ENCODE assay signal across 22 cellular contexts in the genomic region with DNA sequence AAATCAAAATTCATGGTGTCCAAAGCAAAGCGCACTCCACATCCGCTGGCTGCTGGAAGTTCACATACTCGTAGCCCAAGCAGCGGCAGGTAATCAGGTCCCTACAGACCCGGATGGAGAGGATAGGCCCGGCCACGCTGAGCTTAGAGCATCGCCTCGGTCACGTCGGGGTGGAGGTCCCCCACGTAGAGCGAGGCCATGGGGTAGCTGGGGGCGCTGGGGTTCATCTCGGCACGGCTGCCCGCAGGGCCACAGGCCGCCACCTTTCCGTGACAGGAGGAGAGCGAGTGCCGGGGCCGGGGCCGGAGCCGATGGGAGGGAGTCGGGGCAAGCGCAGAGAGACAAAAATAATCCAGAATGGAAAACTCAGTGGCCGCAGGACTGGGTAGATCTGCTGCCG. TPM values are rescaled to one million over a fixed set of nuclear protein-coding genes. Genes with fewer than 3 reads are reported as not detected.
A peak's percentile ranks its signal among the peaks of the same experiment; 100 is the strongest.
DNase-seq lines count a peak whose midpoint lies in the region; TF ChIP-seq lines count a peak whose summit lies in the region.
"Had no signal": no experiment of that assay in that cellular context is flagged by ENCODE, and none has a peak within 500 bp of the region (broad histone marks: within the 10 kb centered on the region; RNA-seq: fewer than 3 reads in every experiment).

No MANE protein-coding gene starts in this region.

- H3K14ac ChIP-seq in neuronal stem cell (ENCODE audit: low read length), result peak overlapping the region; percentile 47

- no peaks in the 10 kb centered on the region for H3K4me1 ChIP-seq in neuronal stem cell (ENCODE audit: control insufficient read depth in 2 of 2, insufficient read depth in 1 of 2, low read depth in 1 of 2, low read length in 2 of 2)
- H3K4me1 ChIP-seq in CD8-positive, alpha-beta memory T cell (ENCODE audit: insufficient read depth, low read length), result no peaks in the 10 kb centered on the region

- CTCF ChIA-PET in CD8-positive, alpha-beta memory T cell (lab: Charles Lee), result no interaction called here

- H3K79me1 ChIP-seq in neuronal stem cell (ENCODE audit: low read depth, low read length), result no peaks in the 10 kb centered on the region

- no peaks in the 10 kb centered on the region for H3K9me3 ChIP-seq in neuronal stem cell (replicated peaks in 1 of 2; ENCODE audit: control insufficient read depth in 2 of 2, insufficient read depth in 1 of 2, low read depth in 1 of 2, low read length in 2 of 2)
- H3K9me3 ChIP-seq in CD8-positive, alpha-beta memory T cell (ENCODE audit: low read length), result no peaks in the 10 kb centered on the region

- no peak overlapping the region for H3K4me3 ChIP-seq in H7 (ENCODE audit: insufficient read depth, low read depth, low read length)
- no peak overlapping the region for H3K4me3 ChIP-seq in neuronal stem cell (ENCODE audit: low read length in 2 of 2)
- H3K4me3 ChIP-seq in CD8-positive, alpha-beta memory T cell (ENCODE audit: low read length), result no peak overlapping the region
- H3K4me3 ChIP-seq: GM23338 had no signal

- H3K27me3 Mint-ChIP-seq in CD14-positive monocyte (ENCODE audit: low read depth in 3 of 3) (no peaks in the 10 kb centered on the region), chondrocyte (ENCODE audit: low read depth) (no peaks in the 10 kb centered on the region)
- peaks cover 0 to 3% of the 10 kb centered on the region in 2 donors for H3K27me3 Mint-ChIP-seq in CD8-positive, alpha-beta memory T cell
- H3K27me3 Mint-ChIP-seq: CD4-positive, CD25-positive, alpha-beta regulatory T cell had no signal

- no peak overlapping the region for H2BK12ac ChIP-seq in neuronal stem cell (ENCODE audit: low read length)

- no peak overlapping the region for H4K91ac ChIP-seq in neuronal stem cell (ENCODE audit: low read depth, low read length, poor library complexity)

- H3K4me2 ChIP-seq in neuronal stem cell (ENCODE audit: insufficient read depth, low read length, poor library complexity, severe bottlenecking), result no peak overlapping the region
- H3K4me2 ChIP-seq: GM23338 had no signal

- H3K27ac Mint-ChIP-seq in CD14-positive monocyte (no peak overlapping the region), chondrocyte (ENCODE audit: unreplicated experiment) (no peak overlapping the region)
- no peak overlapping the region for H3K27ac Mint-ChIP-seq in CD8-positive, alpha-beta memory T cell
- H3K27ac Mint-ChIP-seq: CD4-positive, CD25-positive, alpha-beta regulatory T cell; CD8-positive, alpha-beta T cell; GM23338 had no signal

- H3K4ac ChIP-seq in neuronal stem cell (ENCODE audit: low read length), result no peak overlapping the region

- POLR2A ChIA-PET in CD8-positive, alpha-beta memory T cell (lab: Charles Lee), result no interaction called here

- H3K4me1 Mint-ChIP-seq in CD14-positive monocyte (no peaks in the 10 kb centered on the region), chondrocyte (ENCODE audit: low read depth) (peaks cover 10% of the 10 kb centered on the region)
- no peaks in the 10 kb centered on the region for H3K4me1 Mint-ChIP-seq in CD8-positive, alpha-beta memory T cell
- H3K4me1 Mint-ChIP-seq: CD4-positive, CD25-positive, alpha-beta regulatory T cell had no signal

- no peak overlapping the region for H2AK5ac ChIP-seq in neuronal stem cell (ENCODE audit: low read depth, low read length)

- no peak overlapping the region for H2BK15ac ChIP-seq in neuronal stem cell (ENCODE audit: low read length)

- no peak overlapping the region for H2BK5ac ChIP-seq in neuronal stem cell (ENCODE audit: low read length)

- H3K36me3 ChIP-seq in H7 (replicated peaks; ENCODE audit: control insufficient read depth, insufficient read depth, low read length) (no peaks in the 10 kb centered on the region), neuronal stem cell (replicated peaks in 1 of 2; ENCODE audit: control insufficient read depth in 2 of 2, insufficient read depth in 2 of 2, low read length in 2 of 2) (no peaks in the 10 kb centered on the region)
- no peaks in the 10 kb centered on the region for H3K36me3 ChIP-seq in CD8-positive, alpha-beta memory T cell (ENCODE audit: insufficient read depth, low read length)

- H2BK120ac ChIP-seq in neuronal stem cell (ENCODE audit: low read depth, low read length), result no peak overlapping the region

- H3K9me3 Mint-ChIP-seq in CD14-positive monocyte, result peaks cover 3 to 10% (median 8%) of the 10 kb centered on the region in 7 donors
- H3K9me3 Mint-ChIP-seq in chondrocyte (ENCODE audit: low read depth), result no peaks in the 10 kb centered on the region
- no peaks in the 10 kb centered on the region for H3K9me3 Mint-ChIP-seq in CD8-positive, alpha-beta memory T cell
- H3K9me3 Mint-ChIP-seq: CD8-positive, alpha-beta T cell; GM23338 had no signal

- no CpG with 5 or more reads among the region's 28 CpGs for WGBS in neuronal stem cell (ENCODE audit: extremely low coverage in 2 of 2, insufficient read length in 2 of 2, insufficient replicate concordance in 1 of 2), 2 donors

- H3K36me3 Mint-ChIP-seq in CD14-positive monocyte, result no peaks in the 10 kb centered on the region
- H3K36me3 Mint-ChIP-seq in chondrocyte (ENCODE audit: low read depth), result no peaks in the 10 kb centered on the region
- H3K36me3 Mint-ChIP-seq in CD8-positive, alpha-beta memory T cell, result no peaks in the 10 kb centered on the region
- H3K36me3 Mint-ChIP-seq: CD4-positive, CD25-positive, alpha-beta regulatory T cell; CD8-positive, alpha-beta T cell had no signal

- intact Hi-C loops in CD14-positive monocyte (cut with micrococcal nuclease), result no loop called here

- no peak overlapping the region for H3K18ac ChIP-seq in neuronal stem cell (ENCODE audit: low read length)

- H3K27me3 ChIP-seq in H7 (ENCODE audit: control insufficient read depth, insufficient read depth, low read length) (no peaks in the 10 kb centered on the region), neuronal stem cell (ENCODE audit: control insufficient read depth in 3 of 3, insufficient read depth in 3 of 3, low read depth in 1 of 3, low read length in 3 of 3) (no peaks in the 10 kb centered on the region)
- H3K27me3 ChIP-seq in CD8-positive, alpha-beta memory T cell (ENCODE audit: insufficient read depth, low read length, poor library complexity, severe bottlenecking), result no peaks in the 10 kb centered on the region

- DNase-seq in CD14-positive monocyte (ENCODE audit: low spot score), result no peak
- peak; percentile 9 for DNase-seq in H7
- DNase-seq in chondrocyte (ENCODE audit: low spot score), result peak; percentile 92
- no peak for DNase-seq in neuronal stem cell (ENCODE audit: low spot score)
- DNase-seq in effector CD4-positive, alpha-beta T cell, result no peak
- no peak for DNase-seq in COLO668 (lab: John Stamatoyannopoulos, UW; ENCODE audit: unreplicated experiment)
- DNase-seq in GM20000 (ENCODE audit: low spot score), result no peak
- no peak for DNase-seq in CD8-positive, alpha-beta memory T cell
- DNase-seq: C1 segment of cervical spinal cord; Calu3; CD4-positive, CD25-positive, alpha-beta regulatory T cell; CD8-positive, alpha-beta T cell; COR-L47; DMS53; DMS79 treated with DMSO at 0.1 percent for 48 hours; GF-D8 had no signal

- H3K9ac ChIP-seq in neuronal stem cell (ENCODE audit: low read depth, low read length, poor library complexity), result no peak overlapping the region

- H3K27ac ChIP-seq in neuronal stem cell (replicated peaks; ENCODE audit: low read length), result no peak overlapping the region
- H3K27ac ChIP-seq in CD8-positive, alpha-beta memory T cell (ENCODE audit: low read depth, low read length), result no peak overlapping the region

- no peak overlapping the region for H3K23ac ChIP-seq in neuronal stem cell (ENCODE audit: low read depth, low read length, poor library complexity)

- peak overlapping the region; percentile 46 to 65 for H3K4me3 Mint-ChIP-seq in CD14-positive monocyte
- H3K4me3 Mint-ChIP-seq in chondrocyte (ENCODE audit: unreplicated experiment), result no peak overlapping the region
- H3K4me3 Mint-ChIP-seq in CD8-positive, alpha-beta memory T cell, result no peak overlapping the region
- H3K4me3 Mint-ChIP-seq: CD4-positive, CD25-positive, alpha-beta regulatory T cell; CD8-positive, alpha-beta T cell; GM23338 had no signal

- TF ChIP-seq CTCF in CD14-positive monocyte (IDR thresholded peaks at IDR 0.05) (no peak), chondrocyte (IDR thresholded peaks at IDR 0.05) (no peak), GM20000 (IDR thresholded peaks at IDR 0.05; ENCODE audit: extremely low read depth, missing control alignments) (no peak)

- no peak overlapping the region for H4K8ac ChIP-seq in neuronal stem cell (ENCODE audit: low read depth, low read length)

- H2AFZ ChIP-seq in neuronal stem cell (ENCODE audit: low read length), result no peak overlapping the region
- H2AFZ ChIP-seq: GM23338 had no signal

RNA-seq across cellular contexts. Expression of a gene that starts 16.1 kb away (rescaled TPM):
- not detected for polyA plus RNA-seq in CD14-positive monocyte
- not detected in 2 replicates for total RNA-seq in H7 (2014; rRNA removed; shearing (Covaris generic))
- total RNA-seq in chondrocyte, result not detected in 3 replicates
- polyA plus RNA-seq in neuronal stem cell (2013, experiment 1 of 2), result 0.10 TPM
- polyA plus RNA-seq in neuronal stem cell (2013, experiment 2 of 2), result 0.06 TPM
- not detected for total RNA-seq in CD8-positive, alpha-beta memory T cell
- not detected for polyA plus RNA-seq in CD8-positive, alpha-beta memory T cell
- total RNA-seq: A172; A673; Calu3; CD4-positive, CD25-positive, alpha-beta regulatory T cell; CD8-positive, alpha-beta T cell; Daoy; G401 had no signal
- polyA plus RNA-seq: BJ; CD4-positive, CD25-positive, alpha-beta regulatory T cell had no signal

Comparison
In these comparisons a context has a peak if more than half of its experiments do, and no peak if none do; other contexts are left out.
1. DNase-seq: peak in H7 (single experiment) and chondrocyte (single experiment); none in CD14-positive monocyte (single experiment), neuronal stem cell (single experiment), effector CD4-positive, alpha-beta T cell (single experiment), COLO668 (single experiment), GM20000 (single experiment) and CD8-positive, alpha-beta memory T cell (0 of 5).
2. H3K4me3 Mint-ChIP-seq: peak in CD14-positive monocyte (2 of 2); none in chondrocyte (single experiment) and CD8-positive, alpha-beta memory T cell (0 of 7).